25 cellular contexts compared by ENCODE assay signal in the genomic region with DNA sequence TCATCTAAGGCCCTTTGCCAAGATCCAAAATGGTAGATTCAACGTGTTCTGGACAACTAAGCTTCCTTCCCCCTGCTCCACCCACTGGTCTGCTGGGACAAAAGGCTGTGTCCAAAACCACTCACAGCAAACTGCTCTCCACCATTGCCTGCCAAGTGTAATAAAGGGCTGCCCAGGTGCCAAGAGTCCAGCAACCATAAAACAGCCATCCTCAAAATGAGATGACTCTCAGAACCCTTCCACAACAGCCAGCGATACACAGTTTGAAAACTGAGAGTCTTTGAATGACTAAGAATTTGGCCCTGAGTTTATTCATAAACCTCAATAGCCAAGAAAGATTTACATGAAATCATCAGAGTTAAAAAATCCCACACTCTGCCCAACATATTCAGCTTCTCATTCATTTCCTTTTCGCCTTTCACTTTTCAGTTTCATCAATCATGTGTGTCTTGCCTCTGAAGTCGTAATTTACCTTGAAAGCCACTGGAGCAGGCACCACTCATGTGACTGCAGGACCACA.
DNase-seq lines count a peak whose midpoint lies in the region; ATAC-seq and TF ChIP-seq lines count a peak whose summit lies in the region.
"Had no signal": no experiment of that assay in that cellular context is flagged by ENCODE, and none has a peak within 500 bp of the region (broad histone marks: within the 10 kb centered on the region; RNA-seq: fewer than 3 reads in every experiment).

No MANE protein-coding gene starts in this region.

- no peak overlapping the region for H2AFZ ChIP-seq in osteoblast (ENCODE audit: low read length)

- DNase-seq in Right ventricle myocardium superior (no peak), cardiac septum (ENCODE audit: low spot score) (no peak), esophagus muscularis mucosa (ENCODE audit: extremely low spot score) (peak; percentile 79), midbrain (lab: John Stamatoyannopoulos, UW) (no peak), osteoblast (ENCODE audit: insufficient read length, low spot score, missing footprints) (no peak)
- DNase-seq in stimulated activated naive CD4-positive, alpha-beta T cell treated with Interleukin-2 at 50 U/mL for 16 hours (lab: John Stamatoyannopoulos, UW) = no peak
- DNase-seq: activated CD4-positive, alpha-beta T cell treated with anti-CD3 and anti-CD28 coated beads, Interleukin-2, amount 10 ng/mL, durations not matched to agents 24 days and 14 days; activated CD8-positive, alpha-beta memory T cell treated with anti-CD3 and anti-CD28 coated beads, Interleukin-2, amount 10 ng/mL, durations not matched to agents 7 days and 5 days; DMS53; effector memory CD4-positive, alpha-beta T cell; GF-D8; HCEC 1CT; kidney; mammary epithelial cell; NCI-H2081; NCI-H446; occipital lobe; Peyer's patch; retina; stimulated activated CD4-positive, alpha-beta T cell treated with anti-CD3 and anti-CD28 coated beads, Interleukin-4, amount 100 ng/mL, for 4 hours; stimulated activated naive CD8-positive, alpha-beta T cell treated with anti-CD3 and anti-CD28 coated beads, Interleukin-15, amount 100 ng/mL, for 72 hours; T-helper 2 cell had no signal

- 54% methylated on average over 4 of the region's 4 CpGs for WGBS in esophagus muscularis mucosa

- H3K79me2 ChIP-seq in osteoblast (ENCODE audit: insufficient read depth, low read length) = no peaks in the 10 kb centered on the region

- H3K4me3 ChIP-seq in esophagus muscularis mucosa (no peak overlapping the region), osteoblast (ENCODE audit: insufficient read depth, low read length) (no peak overlapping the region)
- H3K4me3 ChIP-seq: Peyer's patch, tibial nerve had no signal

- TF ChIP-seq CTCF in esophagus muscularis mucosa (IDR thresholded peaks at IDR 0.05) (no peak), osteoblast (IDR thresholded peaks at IDR 0.05; ENCODE audit: extremely low read depth, low read depth, low read length) (no peak)

- H3K27ac ChIP-seq in esophagus muscularis mucosa (replicated peaks in 1 of 4) (no peak overlapping the region), osteoblast (ENCODE audit: low read depth, low read length) (no peak overlapping the region)
- H3K27ac ChIP-seq: Peyer's patch, tibial nerve had no signal

- TF ChIP-seq EP300 in esophagus muscularis mucosa (IDR thresholded peaks at IDR 0.05) = no peak

- intact Hi-C loops in Right ventricle myocardium superior (cut with DNase I) (no loop called here), cardiac septum (cut with DNase I) (no loop called here), esophagus muscularis mucosa (cut with DNase I) (no loop called here)

- no peaks in the 10 kb centered on the region for H3K9me3 ChIP-seq in esophagus muscularis mucosa
- H3K9me3 ChIP-seq in osteoblast (ENCODE audit: low read depth, low read length) = peaks cover 5% of the 10 kb centered on the region
- H3K9me3 ChIP-seq: Peyer's patch, tibial nerve had no signal

- ATAC-seq in Right ventricle myocardium superior (ENCODE audit: poor library complexity) = peak; percentile 29
- ATAC-seq in HG02885 (IDR thresholded peaks at IDR 0.05; ENCODE audit: poor library complexity, unreplicated experiment) = peak; percentile 64
- no peak for ATAC-seq in HG03342 (IDR thresholded peaks at IDR 0.05; ENCODE audit: unreplicated experiment)
- ATAC-seq: activated CD8-positive, alpha-beta memory T cell treated with anti-CD3 and anti-CD28 coated beads, Interleukin-2, amount 10 ng/mL, durations not matched to agents 7 days and 5 days; stimulated activated naive CD8-positive, alpha-beta T cell treated with anti-CD3 and anti-CD28 coated beads, Interleukin-15, amount 100 ng/mL, for 72 hours had no signal

- peaks cover 1 to 31% (median 21%) of the 10 kb centered on the region in 4 donors for H3K4me1 ChIP-seq in esophagus muscularis mucosa
- H3K4me1 ChIP-seq in osteoblast (ENCODE audit: insufficient read depth, low read length) = no peaks in the 10 kb centered on the region
- H3K4me1 ChIP-seq: Peyer's patch, tibial nerve had no signal

- H3K4me2 ChIP-seq in osteoblast (ENCODE audit: insufficient read depth, low read length) = no peak overlapping the region

- TF ChIP-seq POLR2A in esophagus muscularis mucosa (IDR thresholded peaks at IDR 0.05; ENCODE audit: low read depth) = no peak

- no peaks in the 10 kb centered on the region for H4K20me1 ChIP-seq in osteoblast (ENCODE audit: insufficient read depth, low read length)

- H3K27me3 ChIP-seq in esophagus muscularis mucosa (peaks cover 0 to 3% (median 0%) of the 10 kb centered on the region in 4 donors), osteoblast (ENCODE audit: insufficient read depth, low read length) (no peaks in the 10 kb centered on the region)
- H3K27me3 ChIP-seq: Peyer's patch, tibial nerve had no signal

- H3K36me3 ChIP-seq in esophagus muscularis mucosa (no peaks in the 10 kb centered on the region), osteoblast (ENCODE audit: insufficient read depth, low read length) (no peaks in the 10 kb centered on the region)
- H3K36me3 ChIP-seq: Peyer's patch, tibial nerve had no signal
